ENCODE assay signal across 18 cellular contexts in the genomic region with DNA sequence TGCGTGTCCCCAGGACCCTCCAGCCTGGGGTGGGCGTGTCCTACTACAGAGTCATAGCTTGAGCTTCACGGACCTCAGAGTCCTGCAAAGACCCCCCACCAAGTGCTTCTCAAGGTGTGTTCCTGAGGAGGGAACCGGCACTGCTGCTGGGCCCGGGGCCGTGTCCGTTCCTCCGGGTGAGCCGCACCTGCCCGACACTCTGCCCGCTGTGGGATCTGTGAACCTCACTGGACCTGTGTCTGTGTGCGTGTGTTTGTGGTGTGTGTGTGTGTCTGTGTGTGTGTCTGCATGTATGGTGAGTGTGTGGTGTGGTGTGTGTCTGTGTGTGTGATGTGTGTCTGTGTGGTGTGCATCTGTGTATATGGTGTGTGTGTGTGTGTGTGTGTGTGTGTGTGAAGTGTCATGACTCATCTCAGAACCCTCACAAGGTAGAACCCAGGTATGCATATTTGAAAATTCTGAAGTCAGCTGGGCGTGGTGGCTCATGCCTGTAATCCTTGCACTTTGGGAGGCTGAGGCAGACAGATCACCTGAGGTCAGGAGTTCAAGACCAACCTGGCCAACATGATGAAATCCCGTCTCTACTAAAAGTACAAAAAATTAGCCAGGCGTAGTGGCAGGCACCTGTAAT. TPM values are rescaled to one million over a fixed set of nuclear protein-coding genes. Genes with fewer than 3 reads are reported as not detected.
DNase-seq lines count a peak whose midpoint lies in the region; ATAC-seq, FAIRE-seq and TF ChIP-seq lines count a peak whose summit lies in the region.
"Had no signal": no experiment of that assay in that cellular context is flagged by ENCODE, and none has a peak within 500 bp of the region (broad histone marks: within the 10 kb centered on the region; RNA-seq: fewer than 3 reads in every experiment).

No MANE protein-coding gene starts in this region.

- POLR2A ChIA-PET in MCF 10A (lab: Yijun Ruan, JAX): interaction anchor here (0.6 kb wide), 1 partner anchor 229 kb away, joined by 3 read pairs; no protein-coding TSS in a partner anchor
- POLR2A ChIA-PET in K562 (lab: Yijun Ruan, JAX): interaction anchor here (0.8 kb wide), 1 partner anchor 12 kb away, joined by 3 read pairs; no protein-coding TSS in a partner anchor

- no peak overlapping the region for H3K27ac Mint-ChIP-seq in MCF 10A (ENCODE audit: low read depth, unreplicated experiment)
- H3K27ac Mint-ChIP-seq: CD14-positive monocyte had no signal

- H3K4me1 ChIP-seq in breast epithelium: peaks cover 6 to 22% of the 10 kb centered on the region in 2 donors
- peaks cover 0 to 16% of the 10 kb centered on the region in 2 experiments; a peak in 1 of 5 replicates for H3K4me1 ChIP-seq in K562 (replicated peaks in 1 of 2; ENCODE audit: control insufficient read depth in 2 of 2, insufficient read depth in 2 of 2, low read length in 2 of 2)
- H3K4me1 ChIP-seq: SJCRH30 had no signal

- no peak overlapping the region for H3K4me3 Mint-ChIP-seq in MCF 10A (ENCODE audit: unreplicated experiment)

- TF ChIP-seq RAD21 in K562 (CRISPR knock-in tag; conservative IDR thresholded peaks at IDR 0.05 in 1 of 2, IDR thresholded peaks at IDR 0.05 in 1 of 2): no peak

- TF ChIP-seq CTCF in MCF 10A (IDR thresholded peaks at IDR 0.05; ENCODE audit: unreplicated experiment) (no peak), breast epithelium (IDR thresholded peaks at IDR 0.05) (no peak), K562 (IDR thresholded peaks at IDR 0.05 in 2 of 3, conservative IDR thresholded peaks at IDR 0.05 in 1 of 3; ENCODE audit: insufficient read depth in 2 of 3, low read depth in 1 of 3, low read length in 3 of 3) (no peak)

- peaks cover 14% of the 10 kb centered on the region; the same call in 1 of the 2 replicates for H4K20me1 ChIP-seq in K562 (replicated peaks; ENCODE audit: control insufficient read depth, insufficient read depth, low read length)

- H3K9ac ChIP-seq in K562 (ENCODE audit: insufficient read depth in 1 of 2, low read depth in 2 of 2, low read length in 2 of 2): no peak overlapping the region

- in situ Hi-C loops in K562 (cut with MboI): no loop called here

- peaks cover 23% of the 10 kb centered on the region for H3K4me1 Mint-ChIP-seq in MCF 10A (ENCODE audit: insufficient read depth, unreplicated experiment)

- DNase-seq in MCF 10A (ENCODE audit: unreplicated experiment): peak; percentile 11
- no peak for DNase-seq in breast epithelium (ENCODE audit: low spot score in 2 of 2)
- no peak for DNase-seq in K562 (ENCODE audit: extremely low read depth in 1 of 4, low spot score in 3 of 4)
- DNase-seq in kidney tubule cell (ENCODE audit: low spot score): peak; percentile 23
- no peak for DNase-seq in urothelium cell line (ENCODE audit: low spot score)
- no peak for DNase-seq in activated naive CD4-positive, alpha-beta T cell treated with Interleukin-2 at 50 U/mL for 16 hours
- no peak for DNase-seq in activated CD4-positive, alpha-beta T cell treated with anti-CD3 and anti-CD28 coated beads, Interleukin-2, amount 50 U/mL, for 48 hours
- DNase-seq in SIG-M5 (lab: John Stamatoyannopoulos, UW): no peak
- DNase-seq: 8988T, DMS53, Karpas-422, NCI-H187 treated with DMSO at 0.1 percent for 48 hours, NCI-H2171, NCI-H446 treated with DMSO at 0.1 percent for 48 hours, NCI-H774, Peyer's patch, SJCRH30 had no signal

- H3K9me1 ChIP-seq in K562 (ENCODE audit: control insufficient read depth, insufficient read depth, low read length): no peaks in the 10 kb centered on the region

- TF ChIP-seq EP300 in K562 (IDR thresholded peaks at IDR 0.05; ENCODE audit: low read length): no peak

- H3K36me3 ChIP-seq in breast epithelium: no peaks in the 10 kb centered on the region
- H3K36me3 ChIP-seq in K562 (ENCODE audit: control insufficient read depth, insufficient read depth, low read length): no peaks in the 10 kb centered on the region
- H3K36me3 ChIP-seq: Peyer's patch, SJCRH30 had no signal

- no peak overlapping the region for H3K4me2 ChIP-seq in K562 (ENCODE audit: insufficient read depth, low read length)

- peak; percentile 51 for FAIRE-seq in K562 (lab: Jason Lieb, UNC)
- FAIRE-seq in urothelium cell line (lab: Jason Lieb, UNC): peak; percentile 97

- H3K9me3 ChIP-seq in breast epithelium: no peaks in the 10 kb centered on the region
- no peaks in the 10 kb centered on the region for H3K9me3 ChIP-seq in K562 (replicated peaks; ENCODE audit: control insufficient read depth, insufficient read depth, low read depth, low read length)
- H3K9me3 ChIP-seq: Peyer's patch, SJCRH30 had no signal

- no peaks in the 10 kb centered on the region for H3K36me3 Mint-ChIP-seq in MCF 10A (ENCODE audit: insufficient read depth, unreplicated experiment)
- H3K36me3 Mint-ChIP-seq: CD14-positive monocyte had no signal

- intact Hi-C loops in MCF 10A (cut with micrococcal nuclease): no loop called here
- intact Hi-C loops in breast epithelium (cut with DNase I; ENCODE audit: low total_unique reads): no loop called here
- intact Hi-C loops in K562 (cut with micrococcal nuclease): no loop called here

- H3K27me3 Mint-ChIP-seq in MCF 10A (ENCODE audit: insufficient read depth, unreplicated experiment): peaks cover 12% of the 10 kb centered on the region

- 12% methylated on average over 14 of the region's 15 CpGs for WGBS in K562 (ENCODE audit: insufficient coverage, low coverage, missing lambda C conversion rate)

- no peak overlapping the region for H3K4me3 ChIP-seq in breast epithelium
- H3K4me3 ChIP-seq in K562: no peak overlapping the region
- H3K4me3 ChIP-seq: Peyer's patch, SJCRH30 had no signal

- H3K9me3 Mint-ChIP-seq in MCF 10A (ENCODE audit: unreplicated experiment): no peaks in the 10 kb centered on the region

- BruUV-seq in MCF 10A (replicated peaks; lab: Mats Ljungman, UMichigan) (no TSS peak), K562 (replicated peaks; lab: Mats Ljungman, UMichigan) (no TSS peak)

- H3K27ac ChIP-seq in breast epithelium (no peak overlapping the region), K562 (ENCODE audit: extremely low read depth, low read depth, low read length) (no peak overlapping the region)
- H3K27ac ChIP-seq: Peyer's patch, SJCRH30 had no signal

- H3K79me2 ChIP-seq in K562 (ENCODE audit: control insufficient read depth, insufficient read depth, low read length): no peaks in the 10 kb centered on the region

- no peak overlapping the region for H2AFZ ChIP-seq in K562 (ENCODE audit: low read depth, low read length)

- no peaks in the 10 kb centered on the region for H3K27me3 ChIP-seq in breast epithelium
- H3K27me3 ChIP-seq in K562 (ENCODE audit: control insufficient read depth in 2 of 2, insufficient read depth in 2 of 2, low read length in 2 of 2): peaks cover 32 to 84% of the 10 kb centered on the region in 2 experiments; a peak in 4 of 5 replicates
- H3K27me3 ChIP-seq: Peyer's patch had no signal

- CTCF ChIA-PET in MCF 10A (lab: Yijun Ruan, JAX): interaction anchor here (1.1 kb wide), 1 partner anchor 40 kb away, joined by 5 read pairs; no protein-coding TSS in a partner anchor
- CTCF ChIA-PET in K562 (lab: Yijun Ruan, JAX; ENCODE audit: low intra/inter-chr PET ratio): no interaction called here

- TF ChIP-seq POLR2A in breast epithelium (IDR thresholded peaks at IDR 0.05) (no peak), K562 (conservative IDR thresholded peaks at IDR 0.05) (no peak)

- no peak for ATAC-seq in K562

TF ChIP-seq in K562, 482 proteins besides CTCF, POLR2A, EP300 and RAD21 (continues in another document):
- TF ChIP-seq ZBED1 (IDR thresholded peaks at IDR 0.05) (no peak), LARP7 (IDR thresholded peaks at IDR 0.05) (no peak), ZC3H8 (IDR thresholded peaks at IDR 0.05) (no peak)
- TF ChIP-seq, protein P1, sequence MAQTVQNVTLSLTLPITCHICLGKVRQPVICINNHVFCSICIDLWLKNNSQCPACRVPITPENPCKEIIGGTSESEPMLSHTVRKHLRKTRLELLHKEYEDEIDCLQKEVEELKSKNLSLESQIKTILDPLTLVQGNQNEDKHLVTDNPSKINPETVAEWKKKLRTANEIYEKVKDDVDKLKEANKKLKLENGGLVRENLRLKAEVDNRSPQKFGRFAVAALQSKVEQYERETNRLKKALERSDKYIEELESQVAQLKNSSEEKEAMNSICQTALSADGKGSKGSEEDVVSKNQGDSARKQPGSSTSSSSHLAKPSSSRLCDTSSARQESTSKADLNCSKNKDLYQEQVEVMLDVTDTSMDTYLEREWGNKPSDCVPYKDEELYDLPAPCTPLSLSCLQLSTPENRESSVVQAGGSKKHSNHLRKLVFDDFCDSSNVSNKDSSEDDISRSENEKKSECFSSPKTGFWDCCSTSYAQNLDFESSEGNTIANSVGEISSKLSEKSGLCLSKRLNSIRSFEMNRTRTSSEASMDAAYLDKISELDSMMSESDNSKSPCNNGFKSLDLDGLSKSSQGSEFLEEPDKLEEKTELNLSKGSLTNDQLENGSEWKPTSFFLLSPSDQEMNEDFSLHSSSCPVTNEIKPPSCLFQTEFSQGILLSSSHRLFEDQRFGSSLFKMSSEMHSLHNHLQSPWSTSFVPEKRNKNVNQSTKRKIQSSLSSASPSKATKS (CRISPR knock-in tag; IDR thresholded peaks at IDR 0.05): no peak
- TF ChIP-seq, protein P2, sequence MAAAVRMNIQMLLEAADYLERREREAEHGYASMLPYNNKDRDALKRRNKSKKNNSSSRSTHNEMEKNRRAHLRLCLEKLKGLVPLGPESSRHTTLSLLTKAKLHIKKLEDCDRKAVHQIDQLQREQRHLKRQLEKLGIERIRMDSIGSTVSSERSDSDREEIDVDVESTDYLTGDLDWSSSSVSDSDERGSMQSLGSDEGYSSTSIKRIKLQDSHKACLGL (CRISPR knock-in tag; IDR thresholded peaks at IDR 0.05; ENCODE audit: borderline replicate concordance, poor library complexity, severe bottlenecking): no peak

RNA-seq across cellular contexts. Expression of a gene that starts 40.9 kb away (rescaled TPM):
- total RNA-seq in MCF 10A (2022) (57.7 and 65.5 TPM in 2 replicates), breast epithelium (10 to 100 TPM; 31.0 to 63.0 (median 31.5) TPM), K562 (2014; rRNA removed) (9.6 and 11.0 TPM in 2 replicates), K562 (2014; rRNA removed; fragmentation: Illumina TruSeq; extraction: Trizol) (1.5 and 1.8 TPM in 2 replicates), K562 (2015; rRNA removed; fragmentation: Illumina TruSeq; extraction: Trizol) (4.2 and 5.7 TPM in 2 replicates), K562 (2021) (21.4 and 23.6 TPM in 2 replicates)
- total RNA-seq in K562 (2011; cell fraction: chromatin; rRNA removed; ENCODE audit: low replicate concordance): 9.2 and 26.3 TPM in 2 replicates
- total RNA-seq in K562 (2011; cell fraction: nucleolus; rRNA removed): 12.6 and 15.3 TPM in 2 replicates
- 9.4 and 10.3 TPM in 2 replicates for total RNA-seq in K562 (2011; cell fraction: nucleoplasm; rRNA removed)
- polyA plus RNA-seq in K562 (2011; rRNA removed) (4.0 and 4.6 TPM in 2 replicates), K562 (2014; fragmentation: Illumina TruSeq; extraction: Trizol) (5.2 and 14.5 TPM in 2 replicates), K562 (2014; fragmentation: Nextera tagmentation; extraction: Ambion mirVana) (under 1 TPM; 0.35 to 0.56 TPM), K562 (2014; rRNA removed) (6.8 and 14.8 TPM in 2 replicates)
- polyA plus RNA-seq in K562 (2011; cell fraction: cytosol; rRNA removed): 8.4 and 14.0 TPM in 2 replicates
- 7.8 and 14.2 TPM in 2 replicates for polyA plus RNA-seq in K562 (2011; cell fraction: nucleus; rRNA removed)
- polyA plus RNA-seq in K562 (2012): 13.9 and 14.6 TPM in 2 replicates
- 2.2 and 4.3 TPM in 2 replicates for polyA minus RNA-seq in K562 (2011; rRNA and poly(A)+ RNA removed)
- polyA minus RNA-seq in K562 (2011; cell fraction: cytosol; rRNA and poly(A)+ RNA removed): 13.6 and 24.3 TPM in 2 replicates
- 6.7 and 8.4 TPM in 2 replicates for polyA minus RNA-seq in K562 (2011; cell fraction: nucleus; rRNA and poly(A)+ RNA removed)

Comparison
In these comparisons a context has a peak if more than half of its experiments do, and no peak if none do; other contexts are left out.
1. DNase-seq: peak in MCF 10A (single experiment) and kidney tubule cell (single experiment); none in breast epithelium (0 of 2), K562 (0 of 4), urothelium cell line (single experiment), activated naive CD4-positive, alpha-beta T cell treated with Interleukin-2 at 50 U/mL for 16 hours (single experiment), activated CD4-positive, alpha-beta T cell treated with anti-CD3 and anti-CD28 coated beads, Interleukin-2, amount 50 U/mL, for 48 hours (0 of 2) and SIG-M5 (single experiment).